In the genomic region with DNA sequence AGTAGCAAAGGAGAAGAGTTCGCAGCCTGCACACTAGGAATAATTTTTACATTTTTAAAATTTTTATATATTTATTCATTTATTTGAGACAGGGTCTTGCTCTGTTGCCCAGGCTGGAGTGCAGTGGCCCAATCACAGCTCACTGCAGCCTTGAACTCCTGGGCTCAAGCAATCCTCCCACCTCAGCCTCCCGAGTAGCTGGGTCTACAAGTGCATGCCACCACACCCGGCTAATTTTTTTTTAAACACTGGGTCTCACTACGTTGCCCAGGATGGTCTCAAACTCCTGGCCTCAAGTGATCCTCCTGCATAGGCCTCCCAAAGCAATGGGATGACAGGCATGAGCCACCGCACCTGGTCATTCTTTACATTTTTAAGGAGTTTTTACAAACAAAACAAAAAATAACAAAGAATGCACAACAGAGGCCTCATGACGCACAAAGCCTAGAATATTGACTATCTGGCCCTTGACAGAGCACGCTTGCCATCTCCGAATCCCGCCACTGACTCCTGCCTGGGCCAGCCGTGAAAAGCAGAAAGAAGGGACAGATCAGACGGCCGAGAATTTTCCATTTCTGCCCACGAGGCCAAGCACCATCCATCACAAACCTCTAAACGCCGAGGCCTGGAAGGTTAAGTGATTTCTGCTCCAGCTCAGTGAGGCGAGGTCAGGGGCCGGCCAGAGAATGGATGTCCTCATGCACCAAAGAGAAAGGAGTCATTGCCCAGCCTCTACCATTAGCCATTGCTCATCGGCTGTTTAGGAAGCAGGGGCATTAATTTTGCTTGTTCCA, we compare ENCODE assay signal across 1 cellular context.
TF ChIP-seq lines count a peak whose summit lies in the region.

No MANE protein-coding gene starts in this region.

TF ChIP-seq in H1, 55 proteins besides CTCF, POLR2A, EP300 and RAD21:
- TF ChIP-seq TAF1 (IDR thresholded peaks at IDR 0.05; ENCODE audit: low read depth, low read length) (no peak), SIN3A (conservative IDR thresholded peaks at IDR 0.05 in 1 of 2, IDR thresholded peaks at IDR 0.05 in 1 of 2; ENCODE audit: low read depth in 1 of 2, low read length in 2 of 2) (no peak), YY1 (IDR thresholded peaks at IDR 0.05; ENCODE audit: low read depth, low read length) (no peak), BCL11A (IDR thresholded peaks at IDR 0.05; ENCODE audit: low read depth in 2 of 2, low read length in 2 of 2) (no peak), SRF (IDR thresholded peaks at IDR 0.05; ENCODE audit: low read depth, low read length) (no peak), FOSL1 (IDR thresholded peaks at IDR 0.05; ENCODE audit: insufficient read depth, low read depth, low read length) (no peak), ASH2L (IDR thresholded peaks at IDR 0.05; ENCODE audit: low read length) (no peak), RFX5 (IDR thresholded peaks at IDR 0.05; ENCODE audit: borderline replicate concordance, low read depth, low read length) (no peak), MAFK (IDR thresholded peaks at IDR 0.05; ENCODE audit: low read depth, low read length) (no peak), EZH2 (IDR thresholded peaks at IDR 0.05; ENCODE audit: low read depth, low read length, severe bottlenecking) (no peak)
- TF ChIP-seq, protein P1, sequence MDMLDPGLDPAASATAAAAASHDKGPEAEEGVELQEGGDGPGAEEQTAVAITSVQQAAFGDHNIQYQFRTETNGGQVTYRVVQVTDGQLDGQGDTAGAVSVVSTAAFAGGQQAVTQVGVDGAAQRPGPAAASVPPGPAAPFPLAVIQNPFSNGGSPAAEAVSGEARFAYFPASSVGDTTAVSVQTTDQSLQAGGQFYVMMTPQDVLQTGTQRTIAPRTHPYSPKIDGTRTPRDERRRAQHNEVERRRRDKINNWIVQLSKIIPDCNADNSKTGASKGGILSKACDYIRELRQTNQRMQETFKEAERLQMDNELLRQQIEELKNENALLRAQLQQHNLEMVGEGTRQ (IDR thresholded peaks at IDR 0.05; ENCODE audit: low read length): no peak
